In the genomic region with DNA sequence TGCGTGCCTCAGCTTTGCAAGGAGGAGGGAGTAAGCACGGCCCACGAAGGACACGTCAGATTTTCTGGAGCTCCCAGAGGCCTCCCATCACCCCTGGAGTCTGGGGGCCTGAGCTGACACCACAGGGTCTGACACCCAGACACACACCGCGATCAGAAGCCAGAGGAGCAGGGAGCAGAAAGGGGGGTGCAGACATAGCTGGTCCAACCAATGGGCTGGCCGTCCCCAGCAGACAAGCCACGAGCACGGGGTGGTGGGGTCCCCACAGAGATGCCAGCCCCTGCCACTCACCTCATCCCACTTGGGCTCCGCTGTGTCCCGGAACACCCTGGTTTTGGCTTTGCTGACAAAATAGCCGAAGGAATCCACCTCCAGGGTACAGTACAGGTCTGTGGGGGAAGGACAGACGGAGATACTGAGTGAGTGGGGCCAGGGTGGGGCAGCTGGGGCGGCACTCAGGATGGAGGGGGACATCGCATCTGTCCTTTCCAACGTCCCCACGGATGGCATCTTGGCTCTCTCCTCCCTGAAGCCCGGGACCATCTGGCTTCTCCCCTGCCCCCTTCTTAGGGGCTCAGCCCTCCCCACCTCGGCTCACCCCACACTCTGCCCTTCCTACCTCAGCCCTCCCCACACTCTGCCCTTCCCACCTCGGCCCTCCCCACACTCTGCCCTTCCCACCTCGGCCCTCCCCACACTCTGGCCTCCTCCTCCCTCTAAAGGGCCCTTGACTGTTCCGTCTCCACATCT, we compare ENCODE assay signal across 24 cellular contexts. TPM values are rescaled to one million over a fixed set of nuclear protein-coding genes. Genes with fewer than 3 reads are reported as not detected.
DNase-seq lines count a peak whose midpoint lies in the region; ATAC-seq and TF ChIP-seq lines count a peak whose summit lies in the region.
"Had no signal": no experiment of that assay in that cellular context is flagged by ENCODE, and none has a peak within 500 bp of the region (broad histone marks: within the 10 kb centered on the region; RNA-seq: fewer than 3 reads in every experiment).

No MANE protein-coding gene starts in this region.

- TF ChIP-seq CTCF in lung (IDR thresholded peaks at IDR 0.05; ENCODE audit: control extremely low read depth, extremely low read depth) (no peak), tibial artery (IDR thresholded peaks at IDR 0.05) (no peak), Calu3 (IDR thresholded peaks at IDR 0.05; ENCODE audit: unreplicated experiment) (no peak)

- no peaks in the 10 kb centered on the region for H3K9me3 Mint-ChIP-seq in activated naive CD8-positive, alpha-beta T cell treated with anti-CD3 and anti-CD28 coated beads, Interleukin-2, amount 10 ng/mL, durations not matched to agents 7 days and 5 days
- no peaks in the 10 kb centered on the region for H3K9me3 Mint-ChIP-seq in activated naive CD8-positive, alpha-beta T cell treated with anti-CD3 and anti-CD28 coated beads, Interleukin-2, amount 50 U/mL, for 24 hours
- no peaks in the 10 kb centered on the region for H3K9me3 Mint-ChIP-seq in central memory CD8-positive, alpha-beta T cell
- no peaks in the 10 kb centered on the region for H3K9me3 Mint-ChIP-seq in Calu3 (ENCODE audit: low read depth, unreplicated experiment)
- H3K9me3 Mint-ChIP-seq: stimulated activated naive CD8-positive, alpha-beta T cell treated with anti-CD3 and anti-CD28 coated beads, Interleukin-15, Interleukin-2, amounts not matched to agents 100 ng/mL and 50 ng/mL, for 24 hours had no signal

- intact Hi-C loops in tibial artery (cut with DNase I; ENCODE audit: low total_unique reads) (no loop called here), Calu3 (cut with micrococcal nuclease; ENCODE audit: unreplicated experiment) (no loop called here)

- CTCF ChIA-PET in Calu3 (lab: Charles Lee) = no interaction called here

- peaks cover 2% of the 10 kb centered on the region for H3K36me3 Mint-ChIP-seq in activated naive CD8-positive, alpha-beta T cell treated with anti-CD3 and anti-CD28 coated beads, Interleukin-2, amount 10 ng/mL, durations not matched to agents 7 days and 5 days
- H3K36me3 Mint-ChIP-seq in activated naive CD8-positive, alpha-beta T cell treated with anti-CD3 and anti-CD28 coated beads, Interleukin-2, amount 50 U/mL, for 24 hours (ENCODE audit: low read depth) = peaks cover 2% of the 10 kb centered on the region
- H3K36me3 Mint-ChIP-seq in central memory CD8-positive, alpha-beta T cell (ENCODE audit: insufficient read depth) = peaks cover 23% of the 10 kb centered on the region
- H3K36me3 Mint-ChIP-seq in Calu3 (ENCODE audit: insufficient read depth, unreplicated experiment) = peaks cover 14% of the 10 kb centered on the region

- WGBS in lung, 2 donors = 83 to 91% methylated on average over 22 of the region's 22 CpGs

- H3K27me3 ChIP-seq in lung (ENCODE audit: control insufficient read depth, insufficient read depth) (no peaks in the 10 kb centered on the region), tibial artery (no peaks in the 10 kb centered on the region)
- H3K27me3 ChIP-seq: thyroid gland had no signal

- no peak overlapping the region for H3K4me3 Mint-ChIP-seq in activated naive CD8-positive, alpha-beta T cell treated with anti-CD3 and anti-CD28 coated beads, Interleukin-2, amount 10 ng/mL, durations not matched to agents 7 days and 5 days
- H3K4me3 Mint-ChIP-seq in activated naive CD8-positive, alpha-beta T cell treated with anti-CD3 and anti-CD28 coated beads, Interleukin-2, amount 50 U/mL, for 24 hours = no peak overlapping the region
- H3K4me3 Mint-ChIP-seq in central memory CD8-positive, alpha-beta T cell = no peak overlapping the region
- no peak overlapping the region for H3K4me3 Mint-ChIP-seq in Calu3 (ENCODE audit: low read depth, unreplicated experiment)
- H3K4me3 Mint-ChIP-seq: activated CD4-positive, alpha-beta T cell treated with anti-CD3 and anti-CD28 coated beads for 36 hours; activated CD8-positive, alpha-beta T cell treated with anti-CD3 and anti-CD28 coated beads, Interleukin-2, amount 10 ng/mL, durations not matched to agents 7 days and 5 days; stimulated activated naive CD8-positive, alpha-beta T cell treated with anti-CD3 and anti-CD28 coated beads, Interleukin-15, Interleukin-2, amounts not matched to agents 100 ng/mL and 50 ng/mL, for 24 hours had no signal

- POLR2A ChIA-PET in activated naive CD8-positive, alpha-beta T cell treated with anti-CD3 and anti-CD28 coated beads, Interleukin-2, amount 10 ng/mL, durations not matched to agents 7 days and 5 days (lab: Charles Lee) = no interaction called here

- H3K9me3 ChIP-seq in lung (ENCODE audit: control insufficient read depth in 2 of 2, insufficient read depth in 1 of 2, low read length in 1 of 2) (no peaks in the 10 kb centered on the region), tibial artery (no peaks in the 10 kb centered on the region)
- H3K9me3 ChIP-seq: A549, thyroid gland had no signal

- H3K36me3 ChIP-seq in lung (ENCODE audit: control insufficient read depth in 2 of 2, insufficient read depth in 2 of 2, low read length in 2 of 2) (peaks cover 0 to 52% of the 10 kb centered on the region in 2 donors), tibial artery (peaks cover 26 to 68% (median 42%) of the 10 kb centered on the region in 3 donors)

- peak; percentile 6 for ATAC-seq in activated naive CD8-positive, alpha-beta T cell treated with anti-CD3 and anti-CD28 coated beads, Interleukin-2, amount 10 ng/mL, durations not matched to agents 7 days and 5 days (ENCODE audit: low read depth)
- ATAC-seq in activated naive CD8-positive, alpha-beta T cell treated with anti-CD3 and anti-CD28 coated beads, Interleukin-2, amount 50 U/mL, for 24 hours = no peak
- no peak for ATAC-seq in central memory CD8-positive, alpha-beta T cell (replicated peaks; ENCODE audit: extremely low read depth, poor library complexity, severe bottlenecking)
- peak; percentile 20 for ATAC-seq in lung (ENCODE audit: insufficient read depth, low FRiP score)
- no peak for ATAC-seq in GM21528 (IDR thresholded peaks at IDR 0.05; ENCODE audit: low FRiP score, unreplicated experiment)
- no peak for ATAC-seq in HG03439 (IDR thresholded peaks at IDR 0.05; ENCODE audit: unreplicated experiment)
- ATAC-seq: activated CD4-positive, alpha-beta T cell treated with anti-CD3 and anti-CD28 coated beads for 36 hours; activated CD8-positive, alpha-beta T cell treated with anti-CD3 and anti-CD28 coated beads, Interleukin-2, amount 10 ng/mL, durations not matched to agents 7 days and 5 days; HepG2 had no signal

- H3K27ac ChIP-seq in lung (ENCODE audit: low read depth in 1 of 2, low read length in 1 of 2) (no peak overlapping the region), tibial artery (peak overlapping the region; percentile 24 to 98)
- H3K27ac ChIP-seq: A549, thyroid gland had no signal

- no peak for DNase-seq in activated naive CD8-positive, alpha-beta T cell treated with anti-CD3 and anti-CD28 coated beads, Interleukin-2, amount 10 ng/mL, durations not matched to agents 7 days and 5 days
- DNase-seq in activated naive CD8-positive, alpha-beta T cell treated with anti-CD3 and anti-CD28 coated beads, Interleukin-2, amount 50 U/mL, for 24 hours = no peak
- no peak for DNase-seq in central memory CD8-positive, alpha-beta T cell (ENCODE audit: low spot score in 2 of 2)
- no peak for DNase-seq in lung (ENCODE audit: low spot score)
- DNase-seq in tibial artery = no peak
- DNase-seq in Calu3 = no peak
- DNase-seq: activated CD4-positive, alpha-beta T cell treated with anti-CD3 and anti-CD28 coated beads for 36 hours; activated CD8-positive, alpha-beta T cell treated with anti-CD3 and anti-CD28 coated beads, Interleukin-2, amount 10 ng/mL, durations not matched to agents 7 days and 5 days; activated effector memory CD4-positive, alpha-beta T cell treated with anti-CD3 and anti-CD28 coated beads, Interleukin-2, amount 50 U/mL, for 16 hours; AML-193; DMS79; GF-D8; HCEC 1CT; Karpas-422; mammary epithelial cell; NCI-H1436 treated with DMSO at 0.1 percent for 48 hours; NCI-H2107; stimulated activated CD4-positive, alpha-beta T cell treated with anti-CD3 and anti-CD28 coated beads, Interleukin-15, amount 100 ng/mL, for 24 hours; thyroid gland had no signal

- H3K4me1 ChIP-seq in lung (ENCODE audit: control insufficient read depth in 2 of 2, insufficient read depth in 2 of 2, low read length in 2 of 2) (peaks cover 0 to 1% of the 10 kb centered on the region in 2 donors), tibial artery (peaks cover 0 to 38% (median 32%) of the 10 kb centered on the region in 4 donors)
- H3K4me1 ChIP-seq: A549, thyroid gland had no signal

- no peaks in the 10 kb centered on the region for H3K4me1 Mint-ChIP-seq in activated naive CD8-positive, alpha-beta T cell treated with anti-CD3 and anti-CD28 coated beads, Interleukin-2, amount 10 ng/mL, durations not matched to agents 7 days and 5 days
- no peaks in the 10 kb centered on the region for H3K4me1 Mint-ChIP-seq in activated naive CD8-positive, alpha-beta T cell treated with anti-CD3 and anti-CD28 coated beads, Interleukin-2, amount 50 U/mL, for 24 hours
- peaks cover 5% of the 10 kb centered on the region for H3K4me1 Mint-ChIP-seq in central memory CD8-positive, alpha-beta T cell
- no peaks in the 10 kb centered on the region for H3K4me1 Mint-ChIP-seq in Calu3 (ENCODE audit: low read depth, unreplicated experiment)
- H3K4me1 Mint-ChIP-seq: activated CD4-positive, alpha-beta T cell treated with anti-CD3 and anti-CD28 coated beads for 36 hours had no signal

- no peaks in the 10 kb centered on the region for H3K27me3 Mint-ChIP-seq in activated naive CD8-positive, alpha-beta T cell treated with anti-CD3 and anti-CD28 coated beads, Interleukin-2, amount 10 ng/mL, durations not matched to agents 7 days and 5 days
- no peaks in the 10 kb centered on the region for H3K27me3 Mint-ChIP-seq in activated naive CD8-positive, alpha-beta T cell treated with anti-CD3 and anti-CD28 coated beads, Interleukin-2, amount 50 U/mL, for 24 hours
- no peaks in the 10 kb centered on the region for H3K27me3 Mint-ChIP-seq in central memory CD8-positive, alpha-beta T cell
- no peaks in the 10 kb centered on the region for H3K27me3 Mint-ChIP-seq in Calu3 (ENCODE audit: unreplicated experiment)
- H3K27me3 Mint-ChIP-seq: activated CD4-positive, alpha-beta T cell treated with anti-CD3 and anti-CD28 coated beads for 36 hours; stimulated activated naive CD8-positive, alpha-beta T cell treated with anti-CD3 and anti-CD28 coated beads, Interleukin-15, Interleukin-2, amounts not matched to agents 100 ng/mL and 50 ng/mL, for 24 hours had no signal

- BruUV-seq in Calu3 (replicated peaks; lab: Mats Ljungman, UMichigan) = no TSS peak

- no peak overlapping the region for H3K27ac Mint-ChIP-seq in activated naive CD8-positive, alpha-beta T cell treated with anti-CD3 and anti-CD28 coated beads, Interleukin-2, amount 10 ng/mL, durations not matched to agents 7 days and 5 days
- no peak overlapping the region for H3K27ac Mint-ChIP-seq in activated naive CD8-positive, alpha-beta T cell treated with anti-CD3 and anti-CD28 coated beads, Interleukin-2, amount 50 U/mL, for 24 hours
- H3K27ac Mint-ChIP-seq in central memory CD8-positive, alpha-beta T cell (ENCODE audit: low read depth) = peak overlapping the region; percentile 29
- H3K27ac Mint-ChIP-seq in Calu3 (ENCODE audit: unreplicated experiment) = no peak overlapping the region
- H3K27ac Mint-ChIP-seq: activated CD4-positive, alpha-beta T cell treated with anti-CD3 and anti-CD28 coated beads for 36 hours; activated CD8-positive, alpha-beta T cell treated with anti-CD3 and anti-CD28 coated beads, Interleukin-2, amount 10 ng/mL, durations not matched to agents 7 days and 5 days; stimulated activated naive CD8-positive, alpha-beta T cell treated with anti-CD3 and anti-CD28 coated beads, Interleukin-15, Interleukin-2, amounts not matched to agents 100 ng/mL and 50 ng/mL, for 24 hours had no signal

- H3K4me3 ChIP-seq in lung = no peak overlapping the region
- H3K4me3 ChIP-seq in tibial artery = no peak overlapping the region
- H3K4me3 ChIP-seq: A549, thyroid gland had no signal

RNA-seq across cellular contexts. Expression of gene TIMM22, which starts 53.5 kb away (rescaled TPM):
- total RNA-seq in activated naive CD8-positive, alpha-beta T cell treated with anti-CD3 and anti-CD28 coated beads, Interleukin-2, amount 10 ng/mL, durations not matched to agents 7 days and 5 days = 10 to 100 TPM; 10.3 to 10.7 TPM
- total RNA-seq in lung (10 to 100 TPM; 11.3 to 12.2 TPM), Calu3 (2022) (7.2 and 7.7 TPM in 2 replicates)
- 1 to 10 TPM; 7.2 to 8.4 TPM for polyA plus RNA-seq in lung

Comparison
In these comparisons a context has a peak if more than half of its experiments do, and no peak if none do; other contexts are left out.
1. ATAC-seq: peak in activated naive CD8-positive, alpha-beta T cell treated with anti-CD3 and anti-CD28 coated beads, Interleukin-2, amount 10 ng/mL, durations not matched to agents 7 days and 5 days (single experiment) and lung (single experiment); none in activated naive CD8-positive, alpha-beta T cell treated with anti-CD3 and anti-CD28 coated beads, Interleukin-2, amount 50 U/mL, for 24 hours (single experiment), central memory CD8-positive, alpha-beta T cell (single experiment), GM21528 (single experiment) and HG03439 (single experiment).
2. H3K27ac ChIP-seq: peak in tibial artery (2 of 2); none in lung (0 of 2).